10 cellular contexts compared by ENCODE assay signal in the genomic region with DNA sequence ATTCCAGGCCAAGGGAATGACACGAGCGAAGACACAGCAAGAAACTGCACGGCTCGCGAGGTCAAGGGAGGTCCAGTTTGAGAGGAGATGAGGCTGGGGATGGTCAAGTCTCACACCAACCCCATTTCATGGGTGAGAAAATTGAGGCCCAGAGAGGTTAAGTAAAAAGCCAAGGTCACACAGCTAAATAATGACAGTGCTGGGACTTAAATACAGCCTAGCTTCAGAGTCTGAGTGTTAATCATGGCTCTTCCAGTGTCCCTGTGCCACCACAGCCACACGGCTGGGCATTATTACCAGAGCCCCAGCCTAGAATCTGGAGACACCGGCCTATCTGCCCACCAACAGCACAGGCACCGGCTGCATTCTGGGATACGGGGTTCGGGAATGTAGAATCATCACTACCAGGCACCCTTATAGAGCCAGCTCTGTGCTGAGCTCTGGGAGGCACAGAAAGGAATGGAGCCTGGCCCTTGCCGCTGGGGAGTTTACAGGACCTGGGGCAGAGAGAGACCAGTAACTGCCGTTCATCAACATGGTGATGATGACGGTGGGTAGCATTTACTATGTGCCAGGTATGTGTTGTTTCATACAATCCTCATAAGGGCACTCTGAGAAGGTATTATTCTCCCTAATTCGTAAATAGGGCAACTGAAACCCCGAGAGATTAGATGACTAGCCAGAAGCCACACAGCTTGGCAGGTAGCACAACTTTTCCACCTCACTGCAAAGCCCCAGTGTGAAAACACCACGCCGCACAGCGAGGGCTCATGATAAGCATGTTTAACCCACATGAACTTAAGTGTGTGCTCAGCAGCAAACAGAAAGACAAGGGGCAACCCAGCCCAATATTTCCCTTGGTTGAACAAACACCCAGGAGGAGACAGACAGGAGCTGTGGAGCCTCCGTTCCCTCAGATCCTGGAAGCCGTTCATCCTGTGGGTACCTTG. TPM values are rescaled to one million over a fixed set of nuclear protein-coding genes. Genes with fewer than 3 reads are reported as not detected.
DNase-seq lines count a peak whose midpoint lies in the region; ATAC-seq and TF ChIP-seq lines count a peak whose summit lies in the region.
"Had no signal": no experiment of that assay in that cellular context is flagged by ENCODE, and none has a peak within 500 bp of the region (broad histone marks: within the 10 kb centered on the region; RNA-seq: fewer than 3 reads in every experiment).

No MANE protein-coding gene starts in this region.

- TF ChIP-seq CTCF in stomach (IDR thresholded peaks at IDR 0.05): no peak

- no peaks in the 10 kb centered on the region for H3K9me3 Mint-ChIP-seq in effector memory CD8-positive, alpha-beta T cell

- H3K27ac ChIP-seq in stomach: peak overlapping the region in 3 of 5 donors; percentile 0 to 27 (median 10)
- H3K27ac ChIP-seq in right cardiac atrium (ENCODE audit: low read length): no peak overlapping the region
- H3K27ac ChIP-seq: foreskin keratinocyte had no signal

- H3K4me1 ChIP-seq in stomach (peaks cover 10 to 60% (median 44%) of the 10 kb centered on the region in 4 donors), right cardiac atrium (ENCODE audit: control insufficient read depth, insufficient read depth, low read length) (peaks cover 4% of the 10 kb centered on the region)
- H3K4me1 ChIP-seq: foreskin keratinocyte had no signal

- H3K27ac Mint-ChIP-seq in effector memory CD8-positive, alpha-beta T cell: peak overlapping the region; percentile 93 to 96

- H3K27me3 Mint-ChIP-seq in effector memory CD8-positive, alpha-beta T cell: no peaks in the 10 kb centered on the region

- peak; percentile 53 for ATAC-seq in effector memory CD8-positive, alpha-beta T cell (replicated peaks)
- no peak for ATAC-seq in right cardiac atrium
- ATAC-seq in GM19328 (IDR thresholded peaks at IDR 0.05; ENCODE audit: unreplicated experiment): no peak
- no peak for ATAC-seq in GM21723 (IDR thresholded peaks at IDR 0.05; ENCODE audit: unreplicated experiment)

- no peak for TF ChIP-seq POLR2A in stomach (IDR thresholded peaks at IDR 0.05)

- H3K4me3 Mint-ChIP-seq in effector memory CD8-positive, alpha-beta T cell: peak overlapping the region in 1 of 2 donors; percentile 67

- intact Hi-C loops in stomach (cut with DNase I; ENCODE audit: low total_unique reads): no loop called here
- intact Hi-C loops in right cardiac atrium (cut with DNase I): no loop called here

- DNase-seq in activated gamma-delta T cell treated with Interleukin-2 at 50 U/mL for 16 hours (peak; percentile 56), activated gamma-delta T cell (lab: John Stamatoyannopoulos, UW) (no peak), stomach (peak; percentile 69), right cardiac atrium (no peak)
- peak; percentile 65 for DNase-seq in activated CD8-positive, alpha-beta memory T cell treated with anti-CD3 and anti-CD28 coated beads, Interleukin-2, amount 50 U/mL, for 1 hour (ENCODE audit: extremely low read depth)
- DNase-seq in effector memory CD8-positive, alpha-beta T cell: peak; percentile 46 to 60 (median 51)
- DNase-seq: foreskin keratinocyte had no signal

- peaks cover 61 to 79% of the 10 kb centered on the region in 2 donors for H3K4me1 Mint-ChIP-seq in effector memory CD8-positive, alpha-beta T cell (ENCODE audit: low read depth in 2 of 2)

- H3K9me3 ChIP-seq in stomach (no peaks in the 10 kb centered on the region), right cardiac atrium (ENCODE audit: control insufficient read depth, low read length) (no peaks in the 10 kb centered on the region)

- H3K36me3 Mint-ChIP-seq in effector memory CD8-positive, alpha-beta T cell (ENCODE audit: insufficient read depth): peaks cover 72% of the 10 kb centered on the region

- no peaks in the 10 kb centered on the region for H3K36me3 ChIP-seq in stomach

- TF ChIP-seq EP300 in stomach (IDR thresholded peaks at IDR 0.05): no peak

- H3K4me3 ChIP-seq in stomach (no peak overlapping the region), right cardiac atrium (ENCODE audit: low read length) (no peak overlapping the region)

- peaks cover 0 to 44% (median 5%) of the 10 kb centered on the region in 3 donors for H3K27me3 ChIP-seq in stomach
- no peaks in the 10 kb centered on the region for H3K27me3 ChIP-seq in right cardiac atrium (ENCODE audit: control insufficient read depth, insufficient read depth)

- WGBS in stomach, 5 donors: 43 to 61% (median 50%) methylated on average over 17 to 20 of the region's 20 CpGs
- 64% methylated on average over 20 of the region's 20 CpGs for WGBS in right cardiac atrium

RNA-seq across cellular contexts. Expression of gene CD6, which starts 51.9 kb away (rescaled TPM):
- total RNA-seq in stomach: 1 to 10 TPM in 3 of 5 donors, not detected in 2; 1.6 to 2.8 (median 2.3) TPM
- 1 to 10 TPM; 1.1 to 1.2 (median 1.1) TPM for polyA plus RNA-seq in stomach
- 1 to 10 TPM in 2 of 4 donors, under 1 TPM in 2; 0.71 to 1.7 (median 0.87) TPM for total RNA-seq in right cardiac atrium
- 0.11 TPM for polyA plus RNA-seq in right cardiac atrium
- polyA plus RNA-seq: AG04450 had no signal

Comparison
In these comparisons a context has a peak if more than half of its experiments do, and no peak if none do; other contexts are left out.
1. DNase-seq: peak in activated gamma-delta T cell treated with Interleukin-2 at 50 U/mL for 16 hours (single experiment), activated CD8-positive, alpha-beta memory T cell treated with anti-CD3 and anti-CD28 coated beads, Interleukin-2, amount 50 U/mL, for 1 hour (single experiment), effector memory CD8-positive, alpha-beta T cell (3 of 3) and stomach (single experiment); none in activated gamma-delta T cell (single experiment) and right cardiac atrium (0 of 3).